Comparison of ENCODE assay signal across 23 cellular contexts in genomic region chr1:14296795-14297194, GRCh38.
A peak's percentile ranks its signal among the peaks of the same experiment; 100 is the strongest.
DNase-seq lines count a peak whose midpoint lies in the region; ATAC-seq lines count a peak whose summit lies in the region.
"Had no signal": no experiment of that assay in that cellular context is flagged by ENCODE, and none has a peak within 500 bp of the region (broad histone marks: within the 10 kb centered on the region; RNA-seq: fewer than 3 reads in every experiment).

No MANE protein-coding gene starts in this region.

- no peaks in the 10 kb centered on the region for H3K4me1 Mint-ChIP-seq in naive thymus-derived CD8-positive, alpha-beta T cell
- H3K4me1 Mint-ChIP-seq: CD8-positive, alpha-beta memory T cell had no signal

- no peak overlapping the region for H3K4me3 Mint-ChIP-seq in naive thymus-derived CD8-positive, alpha-beta T cell
- H3K4me3 Mint-ChIP-seq: CD8-positive, alpha-beta memory T cell had no signal

- POLR2A ChIA-PET in naive thymus-derived CD8-positive, alpha-beta T cell (lab: Charles Lee) = no interaction called here

- H3K36me3 Mint-ChIP-seq in naive thymus-derived CD8-positive, alpha-beta T cell = no peaks in the 10 kb centered on the region

- peaks cover 0 to 4% (median 0%) of the 10 kb centered on the region in 9 donors for H3K9me3 Mint-ChIP-seq in naive thymus-derived CD8-positive, alpha-beta T cell

- H3K4me1 ChIP-seq in SJCRH30 = peaks cover 9% of the 10 kb centered on the region
- H3K4me1 ChIP-seq: gastroesophageal sphincter, psoas muscle, testis had no signal

- peak overlapping the region; percentile 37; the same call in 1 of the 2 replicates for H3K27ac ChIP-seq in SJCRH30
- H3K27ac ChIP-seq: dorsolateral prefrontal cortex, gastroesophageal sphincter, psoas muscle, testis had no signal

- H3K4me3 ChIP-seq in SJCRH30 = no peak overlapping the region
- H3K4me3 ChIP-seq: dorsolateral prefrontal cortex, gastroesophageal sphincter, psoas muscle, smooth muscle cell, testis had no signal

- no peak for ATAC-seq in GM18870 (IDR thresholded peaks at IDR 0.05; ENCODE audit: unreplicated experiment)
- no peak for ATAC-seq in naive thymus-derived CD8-positive, alpha-beta T cell
- ATAC-seq: gastroesophageal sphincter, psoas muscle had no signal

- H3K27me3 ChIP-seq in SJCRH30 = no peaks in the 10 kb centered on the region; the same call in 1 of the 2 replicates
- H3K27me3 ChIP-seq: dorsolateral prefrontal cortex, gastroesophageal sphincter, testis had no signal

- H3K27ac Mint-ChIP-seq in naive thymus-derived CD8-positive, alpha-beta T cell = no peak overlapping the region
- H3K27ac Mint-ChIP-seq: CD8-positive, alpha-beta memory T cell had no signal

- no peaks in the 10 kb centered on the region for H3K9me3 ChIP-seq in SJCRH30 (replicated peaks)
- H3K9me3 ChIP-seq: gastroesophageal sphincter, psoas muscle, testis had no signal

- DNase-seq in HS-5 (ENCODE audit: low read depth) = peak; percentile 53
- peak; percentile 16 to 22 for DNase-seq in SJCRH30
- peak; percentile 21 for DNase-seq in fibroblast of the conjunctiva (ENCODE audit: low read depth)
- DNase-seq in naive thymus-derived CD8-positive, alpha-beta T cell = no peak
- DNase-seq in stimulated activated CD4-positive, alpha-beta T cell treated with anti-CD3 and anti-CD28 coated beads, Interleukin-4, amount 100 ng/mL, for 24 hours = no peak
- DNase-seq in activated CD4-positive, alpha-beta T cell treated with anti-CD3 and anti-CD28 coated beads for 4 hours = no peak
- DNase-seq: activated naive CD4-positive, alpha-beta T cell treated with Interleukin-2 at 50 U/mL for 16 hours; activated T-cell treated with anti-CD3 and anti-CD28 coated beads, Interleukin-2, amount 50 U/mL, for 1 hour; amygdala; CD8-positive, alpha-beta memory T cell; central memory CD4-positive, alpha-beta T cell; dorsolateral prefrontal cortex; KBM-7; MV-4-11; NCI-H1694; NCI-H2171 treated with DMSO at 0.1 percent for 48 hours; psoas muscle; SHP77; stimulated activated naive CD4-positive, alpha-beta T cell; testis had no signal

- H3K27me3 Mint-ChIP-seq in naive thymus-derived CD8-positive, alpha-beta T cell = peaks cover 4 to 16% (median 9%) of the 10 kb centered on the region in 5 donors

- H3K36me3 ChIP-seq in SJCRH30 = no peaks in the 10 kb centered on the region
- H3K36me3 ChIP-seq: gastroesophageal sphincter had no signal

Comparison
In these comparisons a context has a peak if more than half of its experiments do, and no peak if none do; other contexts are left out.
1. DNase-seq: peak in HS-5 (single experiment), SJCRH30 (2 of 2) and fibroblast of the conjunctiva (single experiment); none in naive thymus-derived CD8-positive, alpha-beta T cell (0 of 10), stimulated activated CD4-positive, alpha-beta T cell treated with anti-CD3 and anti-CD28 coated beads, Interleukin-4, amount 100 ng/mL, for 24 hours (single experiment) and activated CD4-positive, alpha-beta T cell treated with anti-CD3 and anti-CD28 coated beads for 4 hours (0 of 2).